In genomic region chr22:42537199-42537831, GRCh38 we compare ENCODE assay signal across 8 cellular contexts. TPM values are rescaled to one million over a fixed set of nuclear protein-coding genes. Genes with fewer than 3 reads are reported as not detected.
DNase-seq lines count a peak whose midpoint lies in the region; ATAC-seq and TF ChIP-seq lines count a peak whose summit lies in the region.
"Not testable (repeated sequence)": the region's sequence is repeated elsewhere in the genome, so short reads cannot be mapped to it uniquely, and the experiment has no call there.

No MANE protein-coding gene starts in this region.

- not testable (repeated sequence) for H3K36me3 ChIP-seq in naive thymus-derived CD4-positive, alpha-beta T cell (ENCODE audit: control insufficient read depth in 2 of 3, insufficient read depth in 3 of 3, low read length in 3 of 3)

- peaks cover 40% of the 10 kb centered on the region for H3K4me1 Mint-ChIP-seq in activated naive CD8-positive, alpha-beta T cell treated with anti-CD3 and anti-CD28 coated beads, Interleukin-2, amount 50 U/mL, for 24 hours
- peaks cover 6 to 28% (median 9%) of the 10 kb centered on the region in 7 donors for H3K4me1 Mint-ChIP-seq in naive thymus-derived CD4-positive, alpha-beta T cell
- H3K4me1 Mint-ChIP-seq in type B pancreatic cell (ENCODE audit: unreplicated experiment), result peaks cover 18% of the 10 kb centered on the region

- H3K4me3 ChIP-seq in naive thymus-derived CD4-positive, alpha-beta T cell (ENCODE audit: low read length), result not testable (repeated sequence)

- intact Hi-C loops in Right ventricle myocardium inferior (cut with DNase I); naive thymus-derived CD4-positive, alpha-beta T cell (cut with micrococcal nuclease): not testable (repeated sequence)

- TF ChIP-seq CTCF in type B pancreatic cell (conservative IDR thresholded peaks at IDR 0.05), result not testable (repeated sequence)

- not testable (repeated sequence) for H3K9me3 ChIP-seq in naive thymus-derived CD4-positive, alpha-beta T cell (ENCODE audit: control insufficient read depth in 2 of 3, low read length in 3 of 3)

- not testable (repeated sequence) for H3K4me3 Mint-ChIP-seq in activated naive CD8-positive, alpha-beta T cell treated with anti-CD3 and anti-CD28 coated beads, Interleukin-2, amount 50 U/mL, for 24 hours; naive thymus-derived CD4-positive, alpha-beta T cell; type B pancreatic cell

- H3K27me3 Mint-ChIP-seq in activated naive CD8-positive, alpha-beta T cell treated with anti-CD3 and anti-CD28 coated beads, Interleukin-2, amount 50 U/mL, for 24 hours; naive thymus-derived CD4-positive, alpha-beta T cell; type B pancreatic cell: not testable (repeated sequence)

- H3K4me1 ChIP-seq in naive thymus-derived CD4-positive, alpha-beta T cell (ENCODE audit: control insufficient read depth in 2 of 2, insufficient read depth in 2 of 2, low read length in 2 of 2), result not testable (repeated sequence)

- TF ChIP-seq POLR2A in GM18505 (IDR thresholded peaks at IDR 0.05; ENCODE audit: borderline replicate concordance, extremely low read depth, insufficient read depth, insufficient read length), result not testable (repeated sequence)

- H3K27me3 ChIP-seq in naive thymus-derived CD4-positive, alpha-beta T cell (ENCODE audit: control insufficient read depth in 2 of 2, insufficient read depth in 2 of 2, low read length in 2 of 2), result not testable (repeated sequence)

- not testable (repeated sequence) for H3K36me3 Mint-ChIP-seq in activated naive CD8-positive, alpha-beta T cell treated with anti-CD3 and anti-CD28 coated beads, Interleukin-2, amount 50 U/mL, for 24 hours (ENCODE audit: low read depth); naive thymus-derived CD4-positive, alpha-beta T cell; type B pancreatic cell

- H3K9me3 Mint-ChIP-seq in activated naive CD8-positive, alpha-beta T cell treated with anti-CD3 and anti-CD28 coated beads, Interleukin-2, amount 50 U/mL, for 24 hours; naive thymus-derived CD4-positive, alpha-beta T cell; type B pancreatic cell: not testable (repeated sequence)

- not testable (repeated sequence) for H3K27ac ChIP-seq in naive thymus-derived CD4-positive, alpha-beta T cell (ENCODE audit: low read depth, low read length)

- CTCF ChIA-PET in naive thymus-derived CD4-positive, alpha-beta T cell (lab: Charles Lee), result not testable (repeated sequence)

- peak; percentile 32 to 76 for DNase-seq in SHP77 (lab: John Stamatoyannopoulos, UW)
- DNase-seq in activated naive CD8-positive, alpha-beta T cell treated with anti-CD3 and anti-CD28 coated beads, Interleukin-2, amount 50 U/mL, for 24 hours; Right ventricle myocardium inferior (ENCODE audit: missing footprints); naive thymus-derived CD4-positive, alpha-beta T cell; type B pancreatic cell (ENCODE audit: extremely low spot score, unreplicated experiment): not testable (repeated sequence)

- POLR2A ChIA-PET in naive thymus-derived CD4-positive, alpha-beta T cell (lab: Charles Lee), result not testable (repeated sequence)

- ATAC-seq in GM18505 (IDR thresholded peaks at IDR 0.05; ENCODE audit: unreplicated experiment) (peak; percentile 34), GM21737 (IDR thresholded peaks at IDR 0.05; ENCODE audit: unreplicated experiment) (peak; percentile 46), HG03432 (IDR thresholded peaks at IDR 0.05; ENCODE audit: unreplicated experiment) (peak; percentile 47), Right ventricle myocardium inferior (peak; percentile 63)
- peak; percentile 59 for ATAC-seq in activated naive CD8-positive, alpha-beta T cell treated with anti-CD3 and anti-CD28 coated beads, Interleukin-2, amount 50 U/mL, for 24 hours
- peak; percentile 72 for ATAC-seq in naive thymus-derived CD4-positive, alpha-beta T cell

- peak overlapping the region; percentile 47 for H3K27ac Mint-ChIP-seq in activated naive CD8-positive, alpha-beta T cell treated with anti-CD3 and anti-CD28 coated beads, Interleukin-2, amount 50 U/mL, for 24 hours
- peak overlapping the region in 2 of 9 donors; percentile 33 to 67 for H3K27ac Mint-ChIP-seq in naive thymus-derived CD4-positive, alpha-beta T cell
- H3K27ac Mint-ChIP-seq in type B pancreatic cell, result peak overlapping the region; percentile 11

RNA-seq across cellular contexts. Expression of gene SERHL2, which starts 16.4 kb away (rescaled TPM):
- total RNA-seq in Right ventricle myocardium inferior, result 2.6 TPM
- total RNA-seq in naive thymus-derived CD4-positive, alpha-beta T cell, result 1 to 10 TPM in 1 of 5 experiments, under 1 TPM in 3, not detected in 1; 0.27 to 1.0 (median 0.82) TPM
- under 1 TPM; 0.25 to 0.28 TPM for polyA plus RNA-seq in naive thymus-derived CD4-positive, alpha-beta T cell
- total RNA-seq in type B pancreatic cell (ENCODE audit: low replicate concordance), result 2.8 and 3.9 TPM in 2 replicates

RNA-seq across cellular contexts. Expression of gene RRP7A, which starts 17.7 kb away (rescaled TPM):
- total RNA-seq in Right ventricle myocardium inferior, result 16.3 TPM
- 100 to 1,000 TPM in 2 of 5 experiments, 10 to 100 TPM in 3; 43.2 to 125 (median 70.8) TPM for total RNA-seq in naive thymus-derived CD4-positive, alpha-beta T cell
- polyA plus RNA-seq in naive thymus-derived CD4-positive, alpha-beta T cell, result 10 to 100 TPM; 39.3 to 46.2 TPM
- total RNA-seq in type B pancreatic cell (ENCODE audit: low replicate concordance), result 76.0 and 102 TPM in 2 replicates
